Comparison of ENCODE assay signal across 31 cellular contexts in genomic region chr14:27945512-27945911, GRCh38.
"Had no signal": no experiment of that assay in that cellular context is flagged by ENCODE, and none has a peak within 500 bp of the region (broad histone marks: within the 10 kb centered on the region; RNA-seq: fewer than 3 reads in every experiment).

No MANE protein-coding gene starts in this region.

- H3K27me3 ChIP-seq: adrenal gland, body of pancreas, brain microvascular endothelial cell, breast epithelium had no signal

- H3K4me1 ChIP-seq: adrenal gland, body of pancreas, breast epithelium had no signal

- DNase-seq: activated B cell treated with CpG ODN at 0.5 μM for 24 hours; activated CD4-positive, alpha-beta memory T cell treated with anti-CD3 and anti-CD28 coated beads for 36 hours; activated CD4-positive, alpha-beta T cell treated with anti-CD3 and anti-CD28 coated beads for 4 hours; activated CD4-positive, alpha-beta T cell treated with anti-CD3 and anti-CD28 coated beads, Interleukin-2, amount 10 ng/mL, durations not matched to agents 24 days and 14 days; activated CD4-positive, alpha-beta T cell treated with anti-CD3 and anti-CD28 coated beads, Interleukin-2, amount 50 U/mL, for 1 hour; activated CD4-positive, alpha-beta T cell treated with anti-CD3 and anti-CD28 coated beads, Interleukin-2, amount 50 U/mL, for 4 hours; activated CD4-positive, CD25-positive, alpha-beta regulatory T cell treated with anti-CD3 and anti-CD28 coated beads, Interleukin-2, amount 50 U/mL, for 72 hours; activated CD8-positive, alpha-beta memory T cell treated with anti-CD3 and anti-CD28 coated beads, Interleukin-2, amount 50 U/mL, for 4 hours; activated CD8-positive, alpha-beta T cell treated with anti-CD3 and anti-CD28 coated beads for 36 hours; activated effector memory CD4-positive, alpha-beta T cell treated with anti-CD3 and anti-CD28 coated beads, Interleukin-2, amount 50 U/mL, for 16 hours; activated gamma-delta T cell treated with Interleukin-2 at 50 U/mL for 16 hours; activated naive CD4-positive, alpha-beta T cell; activated naive CD4-positive, alpha-beta T cell treated with anti-CD3 and anti-CD28 coated beads for 36 hours; activated naive CD4-positive, alpha-beta T cell treated with anti-CD3 and anti-CD28 coated beads, Interleukin-2, amount 50 U/mL, for 16 hours; activated naive CD8-positive, alpha-beta T cell treated with anti-CD3 and anti-CD28 coated beads for 36 hours; activated T-cell treated with anti-CD3 and anti-CD28 coated beads for 4 hours; activated T-cell treated with anti-CD3 and anti-CD28 coated beads, Interleukin-2, amount 50 U/mL, for 1 hour; activated T-cell treated with anti-CD3 and anti-CD28 coated beads, Interleukin-2, amount 50 U/mL, for 4 hours; activated T-cell treated with anti-CD3 and anti-CD28 coated beads, Interleukin-2, amount 50 U/mL, for 72 hours; adrenal gland; amniotic stem cell; aorta; body of pancreas; brain microvascular endothelial cell; central memory CD4-positive, alpha-beta T cell; T-helper 2 cell; T-helper 9 cell had no signal

- H3K27ac ChIP-seq: adrenal gland, body of pancreas, brain microvascular endothelial cell, breast epithelium, VCaP had no signal

- H3K9me3 ChIP-seq: adrenal gland, body of pancreas, breast epithelium had no signal

- ATAC-seq: activated CD8-positive, alpha-beta T cell treated with anti-CD3 and anti-CD28 coated beads for 36 hours; activated naive CD4-positive, alpha-beta T cell treated with anti-CD3 and anti-CD28 coated beads, Interleukin-2, amount 50 U/mL, for 72 hours; activated T-cell treated with anti-CD3 and anti-CD28 coated beads, Interleukin-2, amount 50 U/mL, for 4 hours; activated T-cell treated with anti-CD3 and anti-CD28 coated beads, Interleukin-2, amount 50 U/mL, for 72 hours; activated T-helper 17 cell treated with anti-CD3 and anti-CD28 coated beads, Interleukin-2, amount 50 U/mL, for 72 hours; body of pancreas had no signal

- H3K36me3 ChIP-seq: adrenal gland, brain microvascular endothelial cell, breast epithelium had no signal

- H3K4me3 ChIP-seq: adrenal gland, body of pancreas, breast epithelium had no signal
